2 cellular contexts compared by ENCODE assay signal in genomic region chr10:13184726-13185514, GRCh38.
TF ChIP-seq lines count a peak whose summit lies in the region.

No MANE protein-coding gene starts in this region.

TF ChIP-seq in liver, 16 proteins besides CTCF, POLR2A, EP300 and RAD21:
- no peak for TF ChIP-seq ZBTB33 (IDR thresholded peaks at IDR 0.05)
- peak; percentile 31 for TF ChIP-seq SP1 (IDR thresholded peaks at IDR 0.05)
- no peak for TF ChIP-seq NR2F2 (IDR thresholded peaks at IDR 0.05)
- TF ChIP-seq GABPA (IDR thresholded peaks at IDR 0.05 in 1 of 2, conservative IDR thresholded peaks at IDR 0.05 in 1 of 2) = no peak
- peak; percentile 11 to 15 for TF ChIP-seq HNF4A (conservative IDR thresholded peaks at IDR 0.05)
- TF ChIP-seq, protein P1, sequence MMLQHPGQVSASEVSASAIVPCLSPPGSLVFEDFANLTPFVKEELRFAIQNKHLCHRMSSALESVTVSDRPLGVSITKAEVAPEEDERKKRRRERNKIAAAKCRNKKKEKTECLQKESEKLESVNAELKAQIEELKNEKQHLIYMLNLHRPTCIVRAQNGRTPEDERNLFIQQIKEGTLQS (IDR thresholded peaks at IDR 0.05) = no peak
- TF ChIP-seq RXRA (IDR thresholded peaks at IDR 0.05) = peak in 1 of 2 donors; percentile 6
- TF ChIP-seq TAF1 (conservative IDR thresholded peaks at IDR 0.05) = no peak

TF ChIP-seq in HepG2, 621 proteins besides CTCF, POLR2A, EP300 and RAD21:
- TF ChIP-seq, protein P2, sequence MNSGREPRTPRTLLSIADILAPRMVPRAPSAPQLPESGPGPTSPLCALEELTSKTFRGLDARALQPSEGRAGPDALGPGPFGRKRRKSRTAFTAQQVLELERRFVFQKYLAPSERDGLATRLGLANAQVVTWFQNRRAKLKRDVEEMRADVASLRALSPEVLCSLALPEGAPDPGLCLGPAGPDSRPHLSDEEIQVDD (CRISPR knock-in tag; IDR thresholded peaks at IDR 0.05; ENCODE audit: borderline replicate concordance) = no peak
- TF ChIP-seq ZNF747 (CRISPR knock-in tag; IDR thresholded peaks at IDR 0.05; ENCODE audit: borderline replicate concordance) (no peak), MATR3 (CRISPR knock-in tag; IDR thresholded peaks at IDR 0.05) (no peak), PAWR (CRISPR knock-in tag; IDR thresholded peaks at IDR 0.05; ENCODE audit: borderline replicate concordance) (no peak), SALL2 (CRISPR knock-in tag; IDR thresholded peaks at IDR 0.05) (no peak)
